Comparison of ENCODE assay signal across 29 cellular contexts in genomic region chr9:15543033-15543791, GRCh38. TPM values are rescaled to one million over a fixed set of nuclear protein-coding genes. Genes with fewer than 3 reads are reported as not detected.
DNase-seq lines count a peak whose midpoint lies in the region; ATAC-seq and TF ChIP-seq lines count a peak whose summit lies in the region.
"Had no signal": no experiment of that assay in that cellular context is flagged by ENCODE, and none has a peak within 500 bp of the region (broad histone marks: within the 10 kb centered on the region; RNA-seq: fewer than 3 reads in every experiment).

No MANE protein-coding gene starts in this region.

- H3K36me3 Mint-ChIP-seq in MCF 10A (ENCODE audit: insufficient read depth, unreplicated experiment): peaks cover 4% of the 10 kb centered on the region
- H3K36me3 Mint-ChIP-seq: activated naive CD4-positive, alpha-beta T cell treated with anti-CD3 and anti-CD28 coated beads, Interleukin-2, amount 50 U/mL, for 24 hours had no signal

- no peak overlapping the region for H3K27ac ChIP-seq in mammary epithelial cell (ENCODE audit: insufficient read depth, low read depth, low read length)
- H3K27ac ChIP-seq in Panc1 (ENCODE audit: low read length): no peak overlapping the region
- no peak overlapping the region for H3K27ac ChIP-seq in mesenchymal stem cell (ENCODE audit: low read length, poor library complexity, severe bottlenecking)
- H3K27ac ChIP-seq in WERI-Rb-1: no peak overlapping the region
- H3K27ac ChIP-seq: C4-2B, coronary artery, gastroesophageal sphincter, SJCRH30, stomach, upper lobe of left lung had no signal

- H3K27me3 Mint-ChIP-seq in MCF 10A (ENCODE audit: insufficient read depth, unreplicated experiment): no peaks in the 10 kb centered on the region
- H3K27me3 Mint-ChIP-seq: progenitor cell of endocrine pancreas had no signal

- H3K14ac ChIP-seq in mesenchymal stem cell (ENCODE audit: low read length in 2 of 2): no peak overlapping the region

- no TSS peak for BruUV-seq in MCF 10A (replicated peaks; lab: Mats Ljungman, UMichigan)
- BruUV-seq in mammary epithelial cell (replicated peaks; lab: Mats Ljungman, UMichigan): no TSS peak
- no TSS peak for BruUV-seq in Panc1 (replicated peaks; lab: Mats Ljungman, UMichigan)

- H4K91ac ChIP-seq in mesenchymal stem cell (ENCODE audit: low read length): no peak overlapping the region

- H3K4me1 ChIP-seq in mammary epithelial cell (ENCODE audit: insufficient read depth, low read length): no peaks in the 10 kb centered on the region
- no peaks in the 10 kb centered on the region for H3K4me1 ChIP-seq in Panc1 (ENCODE audit: control insufficient read depth, insufficient read depth, low read length)
- peaks cover 3% of the 10 kb centered on the region for H3K4me1 ChIP-seq in mesenchymal stem cell (ENCODE audit: control insufficient read depth, insufficient read depth, low read depth, low read length)
- H3K4me1 ChIP-seq: gastroesophageal sphincter, HAP-1, SJCRH30, stomach, upper lobe of left lung had no signal

- TF ChIP-seq CTCF in MCF 10A (IDR thresholded peaks at IDR 0.05; ENCODE audit: unreplicated experiment) (no peak), mammary epithelial cell (conservative IDR thresholded peaks at IDR 0.05 in 1 of 2, IDR thresholded peaks at IDR 0.05 in 1 of 2; ENCODE audit: extremely low read depth in 1 of 2, insufficient read depth in 1 of 2, low read depth in 1 of 2, low read length in 2 of 2) (no peak), Panc1 (IDR thresholded peaks at IDR 0.05) (no peak), foreskin fibroblast (IDR thresholded peaks at IDR 0.05; ENCODE audit: low read depth, low read length) (no peak), WERI-Rb-1 (IDR thresholded peaks at IDR 0.05; ENCODE audit: low read depth, low read length) (no peak)

- H3K18ac ChIP-seq in mesenchymal stem cell (ENCODE audit: low read depth in 1 of 2, low read length in 2 of 2): no peak overlapping the region

- no peak overlapping the region for H2AK5ac ChIP-seq in mesenchymal stem cell (ENCODE audit: low read length, severe bottlenecking)

- no peak overlapping the region for H3K9ac ChIP-seq in mammary epithelial cell (ENCODE audit: insufficient read depth, low read length)
- no peak overlapping the region for H3K9ac ChIP-seq in mesenchymal stem cell (ENCODE audit: low read length)

- no peak overlapping the region for H4K8ac ChIP-seq in mesenchymal stem cell (ENCODE audit: low read length)

- no peak overlapping the region for H3K4ac ChIP-seq in mesenchymal stem cell (ENCODE audit: low read depth in 1 of 2, low read length in 2 of 2)

- no peak overlapping the region for H2BK15ac ChIP-seq in mesenchymal stem cell (ENCODE audit: low read depth, poor library complexity, severe bottlenecking)

- H3K27ac Mint-ChIP-seq in MCF 10A (ENCODE audit: low read depth, unreplicated experiment): no peak overlapping the region
- H3K27ac Mint-ChIP-seq: activated CD8-positive, alpha-beta T cell treated with anti-CD3 and anti-CD28 coated beads, Interleukin-2, amount 10 ng/mL, durations not matched to agents 7 days and 5 days; activated naive CD4-positive, alpha-beta T cell treated with anti-CD3 and anti-CD28 coated beads, Interleukin-2, amount 50 U/mL, for 24 hours; activated T-cell treated with anti-CD3 and anti-CD28 coated beads, Interleukin-2, amount 50 U/mL, for 24 hours; progenitor cell of endocrine pancreas; T-helper 17 cell had no signal

- CTCF ChIA-PET in MCF 10A (lab: Yijun Ruan, JAX) (interaction anchor here (1.8 kb wide), 1 partner anchor 10 kb away, joined by 12 read pairs; the partner anchor contains the start of gene CCDC171), mammary epithelial cell (lab: Charles Lee; ENCODE audit: low non-redundant PET) (no interaction called here), Panc1 (lab: Charles Lee) (no interaction called here)

- H4K20me1 ChIP-seq in mammary epithelial cell (ENCODE audit: insufficient read depth, low read length): no peaks in the 10 kb centered on the region

- no peaks in the 10 kb centered on the region for H3K79me2 ChIP-seq in mammary epithelial cell (ENCODE audit: insufficient read depth, low read length)

- POLR2A ChIA-PET in MCF 10A (lab: Yijun Ruan, JAX) (interaction anchor here (2.7 kb wide), 1 partner anchor 9 kb away, joined by 12 read pairs; the partner anchor contains the start of gene CCDC171), Panc1 (lab: Charles Lee) (no interaction called here)

- H3K79me1 ChIP-seq in mesenchymal stem cell (replicated peaks; ENCODE audit: low read length, poor library complexity, severe bottlenecking): no peaks in the 10 kb centered on the region

- dilution Hi-C loops in mammary epithelial cell (cut with HindIII; ENCODE audit: low sequenced_read_pairs): no loop called here

- H3K4me2 ChIP-seq in mammary epithelial cell (ENCODE audit: insufficient read depth, low read depth, low read length) (no peak overlapping the region), mesenchymal stem cell (ENCODE audit: low read length, poor library complexity, severe bottlenecking) (no peak overlapping the region)

- H2AFZ ChIP-seq in mammary epithelial cell (ENCODE audit: low read depth, low read length): no peak overlapping the region
- no peak overlapping the region for H2AFZ ChIP-seq in mesenchymal stem cell (ENCODE audit: low read depth, low read length)

- ATAC-seq in Panc1 (peak; percentile 71; the same call in 1 of the 2 replicates), HG03039 (IDR thresholded peaks at IDR 0.05; ENCODE audit: unreplicated experiment) (no peak)
- ATAC-seq: activated CD8-positive, alpha-beta T cell treated with anti-CD3 and anti-CD28 coated beads, Interleukin-2, amount 10 ng/mL, durations not matched to agents 7 days and 5 days; gastroesophageal sphincter; GM12878; HepG2; T-helper 17 cell had no signal

- no peak overlapping the region for H3K4me3 ChIP-seq in mammary epithelial cell (replicated peaks in 1 of 3; ENCODE audit: insufficient read depth in 1 of 3, low read depth in 2 of 3, low read length in 3 of 3)
- no peak overlapping the region for H3K4me3 ChIP-seq in Panc1 (ENCODE audit: low read depth in 2 of 2, low read length in 2 of 2)
- no peak overlapping the region for H3K4me3 ChIP-seq in foreskin fibroblast (ENCODE audit: low read depth in 1 of 2, low read length in 2 of 2)
- H3K4me3 ChIP-seq in mesenchymal stem cell (ENCODE audit: insufficient read depth in 1 of 2, low read depth in 1 of 2, low read length in 2 of 2): no peak overlapping the region
- H3K4me3 ChIP-seq in WERI-Rb-1 (ENCODE audit: low read depth, low read length): no peak overlapping the region
- H3K4me3 ChIP-seq: coronary artery, gastroesophageal sphincter, GM12878, HAP-1, SJCRH30, stomach, upper lobe of left lung had no signal

- no peak overlapping the region for H2BK5ac ChIP-seq in mesenchymal stem cell (ENCODE audit: low read depth, low read length, poor library complexity, severe bottlenecking)

- DNase-seq in MCF 10A (ENCODE audit: unreplicated experiment) (peak; percentile 37), mammary epithelial cell (no peak), Panc1 (ENCODE audit: low read depth, low spot score) (no peak), foreskin fibroblast (peak; percentile 13 to 38), mesenchymal stem cell (no peak), WERI-Rb-1 (no peak)
- DNase-seq in central memory CD4-positive, alpha-beta T cell: no peak
- DNase-seq: activated CD4-positive, CD25-positive, alpha-beta regulatory T cell; activated CD8-positive, alpha-beta T cell treated with anti-CD3 and anti-CD28 coated beads, Interleukin-2, amount 10 ng/mL, durations not matched to agents 7 days and 5 days; activated T-cell treated with anti-CD3 and anti-CD28 coated beads, Interleukin-2, amount 50 U/mL, for 24 hours; DMS153; midbrain; NCI-H1092; NCI-H524 treated with DMSO at 0.1 percent for 48 hours; SJCRH30; small intestine; stimulated activated CD4-positive, alpha-beta T cell treated with anti-CD3 and anti-CD28 coated beads, Interleukin-4, amount 100 ng/mL, for 24 hours; stomach; T-helper 17 cell; upper lobe of left lung had no signal

- in situ Hi-C loops in mammary epithelial cell (cut with MboI; ENCODE audit: low sequenced_read_pairs in 2 of 2): no loop called here
- in situ Hi-C loops in Panc1 (cut with HindIII; ENCODE audit: low pct_unique_long_range_greater_than_20kb, low sequenced_read_pairs): no loop called here

- H3K9me3 ChIP-seq in mammary epithelial cell (replicated peaks; ENCODE audit: insufficient read depth, low read length) (no peaks in the 10 kb centered on the region), Panc1 (ENCODE audit: control insufficient read depth, insufficient read depth, low read depth, low read length) (no peaks in the 10 kb centered on the region), mesenchymal stem cell (ENCODE audit: control insufficient read depth, low read length) (peaks cover 4% of the 10 kb centered on the region), WERI-Rb-1 (ENCODE audit: severe bottlenecking) (no peaks in the 10 kb centered on the region)
- H3K9me3 ChIP-seq: gastroesophageal sphincter, HAP-1, SJCRH30, stomach, upper lobe of left lung had no signal

- peaks cover 6% of the 10 kb centered on the region for H3K4me1 Mint-ChIP-seq in MCF 10A (ENCODE audit: insufficient read depth, unreplicated experiment)
- H3K4me1 Mint-ChIP-seq: activated naive CD4-positive, alpha-beta T cell treated with anti-CD3 and anti-CD28 coated beads, Interleukin-2, amount 50 U/mL, for 24 hours had no signal

- H2BK120ac ChIP-seq in mesenchymal stem cell (ENCODE audit: low read depth, low read length): no peak overlapping the region

- no peak overlapping the region for H2BK12ac ChIP-seq in mesenchymal stem cell (ENCODE audit: low read length in 2 of 2)

- H3K36me3 ChIP-seq in mammary epithelial cell (ENCODE audit: insufficient read depth, low read length) (no peaks in the 10 kb centered on the region), Panc1 (ENCODE audit: control insufficient read depth, insufficient read depth, low read length) (no peaks in the 10 kb centered on the region), mesenchymal stem cell (ENCODE audit: control insufficient read depth in 1 of 2, insufficient read depth in 2 of 2, low read depth in 1 of 2, low read length in 2 of 2) (no peaks in the 10 kb centered on the region), WERI-Rb-1 (no peaks in the 10 kb centered on the region)
- H3K36me3 ChIP-seq: gastroesophageal sphincter, HAP-1, SJCRH30, stomach, upper lobe of left lung had no signal

- H3K9me3 Mint-ChIP-seq in MCF 10A (ENCODE audit: unreplicated experiment): no peaks in the 10 kb centered on the region
- H3K9me3 Mint-ChIP-seq: activated naive CD4-positive, alpha-beta T cell treated with anti-CD3 and anti-CD28 coated beads, Interleukin-2, amount 50 U/mL, for 24 hours; activated T-cell treated with anti-CD3 and anti-CD28 coated beads, Interleukin-2, amount 50 U/mL, for 24 hours had no signal

- 95% methylated on average over 4 of the region's 4 CpGs for WGBS in mammary epithelial cell (ENCODE audit: low coverage, missing lambda C conversion rate)
- over 99% methylated on average over 4 of the region's 4 CpGs for WGBS in mesenchymal stem cell

- intact Hi-C loops in MCF 10A (cut with micrococcal nuclease) (no loop called here), mammary epithelial cell (cut with micrococcal nuclease) (no loop called here), Panc1 (cut with micrococcal nuclease; ENCODE audit: unreplicated experiment) (no loop called here)

- H3K27me3 ChIP-seq in mammary epithelial cell (ENCODE audit: insufficient read depth, low read length) (no peaks in the 10 kb centered on the region), Panc1 (ENCODE audit: control insufficient read depth, insufficient read depth, low read length) (no peaks in the 10 kb centered on the region), mesenchymal stem cell (ENCODE audit: control insufficient read depth in 1 of 2, insufficient read depth in 1 of 2, low read length in 2 of 2) (no peaks in the 10 kb centered on the region), WERI-Rb-1 (ENCODE audit: insufficient read depth, low read depth, severe bottlenecking) (no peaks in the 10 kb centered on the region)
- H3K27me3 ChIP-seq: gastroesophageal sphincter, SJCRH30, stomach, upper lobe of left lung had no signal

- H3K4me3 Mint-ChIP-seq in MCF 10A (ENCODE audit: unreplicated experiment): no peak overlapping the region
- H3K4me3 Mint-ChIP-seq: activated CD8-positive, alpha-beta T cell treated with anti-CD3 and anti-CD28 coated beads, Interleukin-2, amount 10 ng/mL, durations not matched to agents 7 days and 5 days; activated naive CD4-positive, alpha-beta T cell treated with anti-CD3 and anti-CD28 coated beads, Interleukin-2, amount 50 U/mL, for 24 hours; activated T-cell treated with anti-CD3 and anti-CD28 coated beads, Interleukin-2, amount 50 U/mL, for 24 hours; T-helper 17 cell had no signal

- H3K23ac ChIP-seq in mesenchymal stem cell (ENCODE audit: low read length in 2 of 2): no peak overlapping the region

RNA-seq across cellular contexts. Expression of gene CCDC171, which starts 9.6 kb away (rescaled TPM):
- 1.7 and 1.8 TPM in 2 replicates for total RNA-seq in MCF 10A (2022)
- 1 to 10 TPM; 2.2 to 2.8 TPM for total RNA-seq in mammary epithelial cell
- 0.49 TPM for polyA plus RNA-seq in mammary epithelial cell
- polyA minus RNA-seq in mammary epithelial cell: 11.5 TPM
- 1.5 TPM for total RNA-seq in Panc1 (2021; ENCODE audit: unreplicated experiment)
- polyA plus RNA-seq in Panc1 (2012; ENCODE audit: insufficient read length): 0.61 TPM
- 0.51 TPM for polyA plus RNA-seq in mesenchymal stem cell (2013, experiment 1 of 2)
- polyA plus RNA-seq in mesenchymal stem cell (2013, experiment 2 of 2): 0.49 TPM

RNA-seq across cellular contexts. Expression of gene PSIP1, which starts 32.4 kb away (rescaled TPM):
- total RNA-seq in MCF 10A (2022) (55.3 and 57.8 TPM in 2 replicates), mammary epithelial cell (10 to 100 TPM; 12.7 to 38.4 TPM), Panc1 (2021; ENCODE audit: unreplicated experiment) (30.4 TPM)
- 13.6 TPM for polyA plus RNA-seq in mammary epithelial cell
- polyA minus RNA-seq in mammary epithelial cell: 1.0 TPM
- 28.8 TPM for polyA plus RNA-seq in Panc1 (2012; ENCODE audit: insufficient read length)
- 52.7 TPM for polyA plus RNA-seq in mesenchymal stem cell (2013, experiment 1 of 2)
- 54.9 TPM for polyA plus RNA-seq in mesenchymal stem cell (2013, experiment 2 of 2)

Comparison
In these comparisons a context has a peak if more than half of its experiments do, and no peak if none do; other contexts are left out.
1. DNase-seq: peak in MCF 10A (single experiment) and foreskin fibroblast (2 of 2); none in mammary epithelial cell (single experiment), Panc1 (single experiment), mesenchymal stem cell (single experiment), WERI-Rb-1 (single experiment) and central memory CD4-positive, alpha-beta T cell (single experiment).